7 cellular contexts compared by ENCODE assay signal in the genomic region with DNA sequence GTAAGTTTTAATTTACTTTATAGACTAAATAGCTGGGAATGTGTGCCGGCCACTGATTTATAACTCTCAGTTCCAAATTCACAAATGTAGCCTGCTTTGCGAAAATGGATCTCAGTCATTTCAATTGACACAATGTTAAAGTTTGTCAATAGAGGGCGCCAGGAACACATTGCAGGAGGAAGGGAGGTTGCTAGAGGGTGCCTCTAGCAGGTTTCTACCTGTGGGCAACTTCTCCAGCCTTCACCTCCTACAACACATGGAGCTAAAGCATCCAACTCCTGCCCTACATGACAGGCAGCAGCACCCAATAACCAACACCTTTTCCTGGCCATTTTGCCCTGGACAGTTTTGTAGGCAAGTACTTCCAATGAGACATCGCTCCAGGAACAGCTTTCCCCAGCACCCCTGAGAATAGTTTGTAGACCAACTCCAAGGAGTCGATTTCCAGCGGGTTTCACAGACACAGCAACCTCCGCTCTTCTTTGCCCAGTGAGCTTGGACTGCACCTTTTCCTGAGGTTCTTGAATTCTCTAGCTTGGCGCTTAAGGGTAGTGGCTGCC.
DNase-seq lines count a peak whose midpoint lies in the region; ATAC-seq and TF ChIP-seq lines count a peak whose summit lies in the region.

No MANE protein-coding gene starts in this region.

- in situ Hi-C loops in astrocyte of the cerebellum (cut with HindIII; ENCODE audit: low sequenced_read_pairs) = no loop called here

- no peak for ATAC-seq in GM19035 (IDR thresholded peaks at IDR 0.05; ENCODE audit: unreplicated experiment)

- TF ChIP-seq CTCF in GM12875 (IDR thresholded peaks at IDR 0.05; ENCODE audit: borderline replicate concordance, insufficient read depth, low read depth, low read length) (peak; percentile 29; the same call in 1 of the 2 replicates), astrocyte of the cerebellum (IDR thresholded peaks at IDR 0.05; ENCODE audit: low read depth, low read length, missing control alignments) (peak; percentile 49)

- H3K4me3 ChIP-seq in GM12875 (ENCODE audit: low read depth, low read length) = no peak overlapping the region
- no peak overlapping the region for H3K4me3 ChIP-seq in astrocyte of the cerebellum (ENCODE audit: low read depth, low read length)

- peak; percentile 32 for DNase-seq in NCI-H1105 treated with DMSO at 0.1 percent for 48 hours (lab: John Stamatoyannopoulos, UW)
- no peak for DNase-seq in astrocyte of the cerebellum (ENCODE audit: low read depth)
- DNase-seq in lung microvascular endothelial cell (ENCODE audit: low read depth in 2 of 2) = peak; percentile 35 to 62
- no peak for DNase-seq in activated CD4-positive, CD25-positive, alpha-beta regulatory T cell treated with anti-CD3 and anti-CD28 coated beads, Interleukin-2, amount 50 U/mL, for 72 hours
- no peak for DNase-seq in stimulated activated CD4-positive, alpha-beta T cell treated with anti-CD3 and anti-CD28 coated beads, Interleukin-2, amount 100 ng/mL, for 48 hours

Comparison
In these comparisons a context has a peak if more than half of its experiments do, and no peak if none do; other contexts are left out.
1. DNase-seq: peak in NCI-H1105 treated with DMSO at 0.1 percent for 48 hours (single experiment) and lung microvascular endothelial cell (2 of 2); none in astrocyte of the cerebellum (single experiment), activated CD4-positive, CD25-positive, alpha-beta regulatory T cell treated with anti-CD3 and anti-CD28 coated beads, Interleukin-2, amount 50 U/mL, for 72 hours (single experiment) and stimulated activated CD4-positive, alpha-beta T cell treated with anti-CD3 and anti-CD28 coated beads, Interleukin-2, amount 100 ng/mL, for 48 hours (0 of 2).